ENCODE assay signal across 11 cellular contexts in genomic region chr5:99004960-99005359, GRCh38.
DNase-seq lines count a peak whose midpoint lies in the region; ATAC-seq lines count a peak whose summit lies in the region.
"Had no signal": no experiment of that assay in that cellular context is flagged by ENCODE, and none has a peak within 500 bp of the region (broad histone marks: within the 10 kb centered on the region; RNA-seq: fewer than 3 reads in every experiment).

No MANE protein-coding gene starts in this region.

- H3K27ac Mint-ChIP-seq in activated CD4-positive, alpha-beta memory T cell treated with anti-CD3 and anti-CD28 coated beads for 36 hours = no peak overlapping the region
- no peak overlapping the region for H3K27ac Mint-ChIP-seq in activated CD4-positive, alpha-beta memory T cell treated with anti-CD3 and anti-CD28 coated beads, Interleukin-2, amount 10 ng/mL, durations not matched to agents 7 days and 5 days
- H3K27ac Mint-ChIP-seq in stimulated activated effector memory CD8-positive, alpha-beta T cell treated with anti-CD3 and anti-CD28 coated beads, Interleukin-12 subunit alpha, Interleukin-12 subunit beta, amount 100 ng/mL, for 72 hours = no peak overlapping the region

- H3K4me1 Mint-ChIP-seq in activated CD4-positive, alpha-beta memory T cell treated with anti-CD3 and anti-CD28 coated beads for 36 hours (ENCODE audit: low read depth) = peaks cover 16% of the 10 kb centered on the region
- H3K4me1 Mint-ChIP-seq in activated CD4-positive, alpha-beta memory T cell treated with anti-CD3 and anti-CD28 coated beads, Interleukin-2, amount 10 ng/mL, durations not matched to agents 7 days and 5 days = peaks cover 4% of the 10 kb centered on the region
- H3K4me1 Mint-ChIP-seq in stimulated activated effector memory CD8-positive, alpha-beta T cell treated with anti-CD3 and anti-CD28 coated beads, Interleukin-12 subunit alpha, Interleukin-12 subunit beta, amount 100 ng/mL, for 72 hours = peaks cover 10% of the 10 kb centered on the region

- POLR2A ChIA-PET in activated CD4-positive, alpha-beta memory T cell treated with anti-CD3 and anti-CD28 coated beads for 36 hours (lab: Charles Lee) = interaction anchor here (1.6 kb wide), 1 partner anchor 75 kb away, joined by 3 read pairs; no protein-coding TSS in a partner anchor
- POLR2A ChIA-PET in activated CD4-positive, alpha-beta memory T cell treated with anti-CD3 and anti-CD28 coated beads, Interleukin-2, amount 10 ng/mL, durations not matched to agents 7 days and 5 days (lab: Charles Lee) = no interaction called here

- no peaks in the 10 kb centered on the region for H3K9me3 Mint-ChIP-seq in activated CD4-positive, alpha-beta memory T cell treated with anti-CD3 and anti-CD28 coated beads for 36 hours
- H3K9me3 Mint-ChIP-seq in activated CD4-positive, alpha-beta memory T cell treated with anti-CD3 and anti-CD28 coated beads, Interleukin-2, amount 10 ng/mL, durations not matched to agents 7 days and 5 days = no peaks in the 10 kb centered on the region
- no peaks in the 10 kb centered on the region for H3K9me3 Mint-ChIP-seq in stimulated activated effector memory CD8-positive, alpha-beta T cell treated with anti-CD3 and anti-CD28 coated beads, Interleukin-12 subunit alpha, Interleukin-12 subunit beta, amount 100 ng/mL, for 72 hours

- ATAC-seq in GM21825 (IDR thresholded peaks at IDR 0.05; ENCODE audit: unreplicated experiment) (peak; percentile 100), HG03558 (IDR thresholded peaks at IDR 0.05; ENCODE audit: extremely low read depth, unreplicated experiment) (peak; percentile 99)
- peak; percentile 100 for ATAC-seq in stimulated activated effector memory CD8-positive, alpha-beta T cell treated with anti-CD3 and anti-CD28 coated beads, Interleukin-12 subunit alpha, Interleukin-12 subunit beta, amount 100 ng/mL, for 72 hours

- peak; percentile 35 for DNase-seq in activated CD4-positive, alpha-beta memory T cell treated with anti-CD3 and anti-CD28 coated beads for 36 hours
- DNase-seq in activated CD4-positive, alpha-beta memory T cell treated with anti-CD3 and anti-CD28 coated beads, Interleukin-2, amount 10 ng/mL, durations not matched to agents 7 days and 5 days = no peak
- DNase-seq in stimulated activated effector memory CD8-positive, alpha-beta T cell treated with anti-CD3 and anti-CD28 coated beads, Interleukin-12 subunit alpha, Interleukin-12 subunit beta, amount 100 ng/mL, for 72 hours (ENCODE audit: low spot score in 2 of 2) = no peak
- no peak for DNase-seq in NCI-H187 (lab: John Stamatoyannopoulos, UW)
- no peak for DNase-seq in NCI-H2227 (lab: John Stamatoyannopoulos, UW; ENCODE audit: unreplicated experiment)
- DNase-seq in AG08395 (ENCODE audit: low spot score) = no peak
- DNase-seq: ACHN, H7, NCI-H69 had no signal

- no peaks in the 10 kb centered on the region for H3K27me3 Mint-ChIP-seq in activated CD4-positive, alpha-beta memory T cell treated with anti-CD3 and anti-CD28 coated beads for 36 hours
- no peaks in the 10 kb centered on the region for H3K27me3 Mint-ChIP-seq in activated CD4-positive, alpha-beta memory T cell treated with anti-CD3 and anti-CD28 coated beads, Interleukin-2, amount 10 ng/mL, durations not matched to agents 7 days and 5 days

- intact Hi-C loops in activated CD4-positive, alpha-beta memory T cell treated with anti-CD3 and anti-CD28 coated beads for 36 hours (cut with micrococcal nuclease) = loop anchor here (1.0 to 2.0 kb wide), 4 partner anchors 22 to 76 kb away; partner anchors contain the start of gene CHD1

- CTCF ChIA-PET in activated CD4-positive, alpha-beta memory T cell treated with anti-CD3 and anti-CD28 coated beads for 36 hours (lab: Charles Lee) = interaction anchor here (0.6 to 1.1 kb wide), 4 partner anchors 23 to 75 kb away, joined by 3 to 5 read pairs (median 4); no protein-coding TSS in a partner anchor
- CTCF ChIA-PET in activated CD4-positive, alpha-beta memory T cell treated with anti-CD3 and anti-CD28 coated beads, Interleukin-2, amount 10 ng/mL, durations not matched to agents 7 days and 5 days (lab: Charles Lee) = interaction anchor here (0.6 kb wide), 1 partner anchor 427 kb away, joined by 3 read pairs; no protein-coding TSS in a partner anchor

- no peak overlapping the region for H3K4me3 Mint-ChIP-seq in activated CD4-positive, alpha-beta memory T cell treated with anti-CD3 and anti-CD28 coated beads for 36 hours
- H3K4me3 Mint-ChIP-seq in activated CD4-positive, alpha-beta memory T cell treated with anti-CD3 and anti-CD28 coated beads, Interleukin-2, amount 10 ng/mL, durations not matched to agents 7 days and 5 days = no peak overlapping the region
- H3K4me3 Mint-ChIP-seq in stimulated activated effector memory CD8-positive, alpha-beta T cell treated with anti-CD3 and anti-CD28 coated beads, Interleukin-12 subunit alpha, Interleukin-12 subunit beta, amount 100 ng/mL, for 72 hours = no peak overlapping the region

- no peaks in the 10 kb centered on the region for H3K36me3 Mint-ChIP-seq in activated CD4-positive, alpha-beta memory T cell treated with anti-CD3 and anti-CD28 coated beads for 36 hours
- no peaks in the 10 kb centered on the region for H3K36me3 Mint-ChIP-seq in activated CD4-positive, alpha-beta memory T cell treated with anti-CD3 and anti-CD28 coated beads, Interleukin-2, amount 10 ng/mL, durations not matched to agents 7 days and 5 days (ENCODE audit: low read depth)
- H3K36me3 Mint-ChIP-seq in stimulated activated effector memory CD8-positive, alpha-beta T cell treated with anti-CD3 and anti-CD28 coated beads, Interleukin-12 subunit alpha, Interleukin-12 subunit beta, amount 100 ng/mL, for 72 hours = no peaks in the 10 kb centered on the region
